Comparison of ENCODE assay signal across 27 cellular contexts in genomic region chr10:32130788-32131187, GRCh38.
"Had no signal": no experiment of that assay in that cellular context is flagged by ENCODE, and none has a peak within 500 bp of the region (broad histone marks: within the 10 kb centered on the region; RNA-seq: fewer than 3 reads in every experiment).

No MANE protein-coding gene starts in this region.

- ATAC-seq: gastroesophageal sphincter, left cardiac atrium, natural killer cell, T-helper 17 cell had no signal

- H3K4me1 ChIP-seq: adrenal gland, ascending aorta, esophagus muscularis mucosa, gastroesophageal sphincter, prostate gland, tibial artery, uterus had no signal

- H3K36me3 ChIP-seq: adrenal gland, ascending aorta, brain microvascular endothelial cell, esophagus muscularis mucosa, gastroesophageal sphincter, heart left ventricle, prostate gland, tibial artery, uterus, WERI-Rb-1 had no signal

- H3K9me3 Mint-ChIP-seq: activated CD4-positive, alpha-beta T cell treated with anti-CD3 and anti-CD28 coated beads, Interleukin-2, amount 10 ng/mL, durations not matched to agents 7 days and 5 days; activated CD8-positive, alpha-beta T cell treated with anti-CD3 and anti-CD28 coated beads for 36 hours; activated naive CD4-positive, alpha-beta T cell treated with anti-CD3 and anti-CD28 coated beads, Interleukin-2, amount 50 U/mL, for 24 hours; activated T-helper 1 cell treated with anti-CD3 and anti-CD28 coated beads, Interleukin-12 subunit alpha, Interleukin-12 subunit beta, Interleukin-2, Interleukin-4 antibody, amounts not matched to agents 30 ng/mL and 10 ng/mL and 1 ng/mL, durations not matched to agents 14 hours and 24 hours and 36 hours; natural killer cell; stimulated activated naive CD8-positive, alpha-beta T cell treated with anti-CD3 and anti-CD28 coated beads, Interleukin-15, Interleukin-2, amounts not matched to agents 100 ng/mL and 50 ng/mL, for 24 hours had no signal

- H3K36me3 Mint-ChIP-seq: activated naive CD4-positive, alpha-beta T cell treated with anti-CD3 and anti-CD28 coated beads, Interleukin-2, amount 50 U/mL, for 24 hours; natural killer cell had no signal

- H3K27ac ChIP-seq: adrenal gland, ascending aorta, brain microvascular endothelial cell, esophagus muscularis mucosa, gastroesophageal sphincter, heart left ventricle, prostate gland, tibial artery, uterus, WERI-Rb-1 had no signal

- H3K9me3 ChIP-seq: adrenal gland, ascending aorta, esophagus muscularis mucosa, gastroesophageal sphincter, heart left ventricle, prostate gland, tibial artery, uterus had no signal

- H3K4me1 Mint-ChIP-seq: natural killer cell had no signal

- H3K27me3 ChIP-seq: adrenal gland, ascending aorta, brain microvascular endothelial cell, esophagus muscularis mucosa, gastroesophageal sphincter, heart left ventricle, tibial artery, uterus had no signal

- H3K4me3 ChIP-seq: adrenal gland, ascending aorta, esophagus muscularis mucosa, gastroesophageal sphincter, heart left ventricle, prostate gland, tibial artery, uterus had no signal

- H3K4me3 Mint-ChIP-seq: activated CD4-positive, alpha-beta T cell treated with anti-CD3 and anti-CD28 coated beads, Interleukin-2, amount 10 ng/mL, durations not matched to agents 7 days and 5 days; activated CD8-positive, alpha-beta T cell treated with anti-CD3 and anti-CD28 coated beads for 36 hours; activated naive CD4-positive, alpha-beta T cell treated with anti-CD3 and anti-CD28 coated beads, Interleukin-2, amount 50 U/mL, for 24 hours; activated T-helper 1 cell treated with anti-CD3 and anti-CD28 coated beads, Interleukin-12 subunit alpha, Interleukin-12 subunit beta, Interleukin-2, Interleukin-4 antibody, amounts not matched to agents 30 ng/mL and 10 ng/mL and 1 ng/mL, durations not matched to agents 14 hours and 24 hours and 36 hours; natural killer cell; stimulated activated naive CD8-positive, alpha-beta T cell treated with anti-CD3 and anti-CD28 coated beads, Interleukin-15, Interleukin-2, amounts not matched to agents 100 ng/mL and 50 ng/mL, for 24 hours; T-helper 17 cell had no signal

- DNase-seq: activated CD4-positive, alpha-beta T cell treated with anti-CD3 and anti-CD28 coated beads, Interleukin-2, amount 10 ng/mL, durations not matched to agents 7 days and 5 days; activated CD4-positive, CD25-positive, alpha-beta regulatory T cell treated with anti-CD3 and anti-CD28 coated beads, Interleukin-2, amount 50 U/mL, for 72 hours; activated CD8-positive, alpha-beta T cell treated with anti-CD3 and anti-CD28 coated beads for 36 hours; activated gamma-delta T cell treated with Interleukin-2 at 50 U/mL for 16 hours; adrenal gland; brain microvascular endothelial cell; central memory CD4-positive, alpha-beta T cell; effector memory CD4-positive, alpha-beta T cell; heart left ventricle; islet precursor cell; left cardiac atrium; mesenchymal stem cell; natural killer cell; stimulated activated CD4-positive, alpha-beta T cell treated with anti-CD3 and anti-CD28 coated beads, Interleukin-12 subunit alpha, Interleukin-12 subunit beta, amount 100 ng/mL, for 4 hours; stimulated activated CD4-positive, alpha-beta T cell treated with anti-CD3 and anti-CD28 coated beads, Interleukin-4, amount 100 ng/mL, for 4 hours; SW 1271; T-helper 17 cell; tibial artery; uterus; WERI-Rb-1 had no signal

- H3K27ac Mint-ChIP-seq: activated CD4-positive, alpha-beta T cell treated with anti-CD3 and anti-CD28 coated beads, Interleukin-2, amount 10 ng/mL, durations not matched to agents 7 days and 5 days; activated CD8-positive, alpha-beta T cell treated with anti-CD3 and anti-CD28 coated beads for 36 hours; activated naive CD4-positive, alpha-beta T cell treated with anti-CD3 and anti-CD28 coated beads, Interleukin-2, amount 50 U/mL, for 24 hours; activated T-helper 1 cell treated with anti-CD3 and anti-CD28 coated beads, Interleukin-12 subunit alpha, Interleukin-12 subunit beta, Interleukin-2, Interleukin-4 antibody, amounts not matched to agents 30 ng/mL and 10 ng/mL and 1 ng/mL, durations not matched to agents 14 hours and 24 hours and 36 hours; natural killer cell; stimulated activated naive CD8-positive, alpha-beta T cell treated with anti-CD3 and anti-CD28 coated beads, Interleukin-15, Interleukin-2, amounts not matched to agents 100 ng/mL and 50 ng/mL, for 24 hours; T-helper 17 cell had no signal

- H3K27me3 Mint-ChIP-seq: activated CD4-positive, alpha-beta T cell treated with anti-CD3 and anti-CD28 coated beads, Interleukin-2, amount 10 ng/mL, durations not matched to agents 7 days and 5 days; activated CD8-positive, alpha-beta T cell treated with anti-CD3 and anti-CD28 coated beads for 36 hours; activated naive CD4-positive, alpha-beta T cell treated with anti-CD3 and anti-CD28 coated beads, Interleukin-2, amount 50 U/mL, for 24 hours; stimulated activated naive CD8-positive, alpha-beta T cell treated with anti-CD3 and anti-CD28 coated beads, Interleukin-15, Interleukin-2, amounts not matched to agents 100 ng/mL and 50 ng/mL, for 24 hours; T-helper 17 cell had no signal
